In genomic region chr5:140262221-140262620, GRCh38 we compare ENCODE assay signal across 12 cellular contexts. TPM values are rescaled to one million over a fixed set of nuclear protein-coding genes. Genes with fewer than 3 reads are reported as not detected.
DNase-seq lines count a peak whose midpoint lies in the region; ATAC-seq and TF ChIP-seq lines count a peak whose summit lies in the region.
"Had no signal": no experiment of that assay in that cellular context is flagged by ENCODE, and none has a peak within 500 bp of the region (broad histone marks: within the 10 kb centered on the region; RNA-seq: fewer than 3 reads in every experiment).

No MANE protein-coding gene starts in this region.

- H2BK120ac ChIP-seq in IMR-90 (ENCODE audit: low read depth, low read length) = no peak overlapping the region

- TF ChIP-seq POLR2A in IMR-90 (IDR thresholded peaks at IDR 0.05; ENCODE audit: low read depth, low read length) = no peak

- H2AK9ac ChIP-seq in IMR-90 (replicated peaks; ENCODE audit: low read depth, low read length, poor library complexity) = no peak overlapping the region

- no peak overlapping the region for H3K27ac Mint-ChIP-seq in WTC11
- H3K27ac Mint-ChIP-seq in naive thymus-derived CD4-positive, alpha-beta T cell = peak overlapping the region in 3 of 9 donors; percentile 1 to 73 (median 51)
- H3K27ac Mint-ChIP-seq: stimulated activated naive CD8-positive, alpha-beta T cell treated with anti-CD3 and anti-CD28 coated beads, Interleukin-15, amount 100 ng/mL, for 72 hours had no signal

- H4K5ac ChIP-seq in IMR-90 (ENCODE audit: low read depth, low read length) = no peak overlapping the region

- CTCF ChIA-PET in IMR-90 (lab: Yijun Ruan, JAX) = interaction anchor here (0.9 to 3.5 kb wide), 4 partner anchors 78 to 96 kb away, joined by 3 to 15 read pairs (median 7); partner anchors contain the start of gene HBEGF
- CTCF ChIA-PET in WTC11 (lab: Charles Lee) = interaction anchor here (1.1 to 4.5 kb wide), 5 partner anchors 17 to 101 kb away, joined by 3 to 34 read pairs (median 8); no protein-coding TSS in a partner anchor
- CTCF ChIA-PET in naive thymus-derived CD4-positive, alpha-beta T cell (lab: Charles Lee) = no interaction called here

- H3K36me3 ChIP-seq in IMR-90 (ENCODE audit: control insufficient read depth, insufficient read depth, low read length) = peaks cover 1% of the 10 kb centered on the region; the same call in 1 of the 2 replicates
- H3K36me3 ChIP-seq in RWPE2 (ENCODE audit: low read depth) = peaks cover 25% of the 10 kb centered on the region
- H3K36me3 ChIP-seq in right atrium auricular region = no peaks in the 10 kb centered on the region
- peaks cover 0 to 2% (median 2%) of the 10 kb centered on the region in 3 donors for H3K36me3 ChIP-seq in skeletal muscle tissue (ENCODE audit: control insufficient read depth in 3 of 3, insufficient read depth in 3 of 3, low read length in 3 of 3)
- no peaks in the 10 kb centered on the region for H3K36me3 ChIP-seq in naive thymus-derived CD4-positive, alpha-beta T cell (ENCODE audit: control insufficient read depth in 2 of 3, insufficient read depth in 3 of 3, low read length in 3 of 3)

- H3K18ac ChIP-seq in IMR-90 (ENCODE audit: low read depth, low read length) = no peak overlapping the region

- in situ Hi-C loops in IMR-90 (cut with MboI; ENCODE audit: low sequenced_read_pairs) = no loop called here

- 100% methylated on average over 1 of the region's 3 CpGs; no CpG with 5 or more reads in 1 of the 2 experiments for WGBS in IMR-90 (ENCODE audit: extremely low coverage in 2 of 2, insufficient read length in 1 of 2), 2 experiments

- no peak overlapping the region for H3K23ac ChIP-seq in IMR-90 (ENCODE audit: low read depth, low read length)

- H3K56ac ChIP-seq in IMR-90 (ENCODE audit: extremely low read depth, insufficient read depth, low read length) = no peak overlapping the region

- H3K9ac ChIP-seq in IMR-90 (ENCODE audit: low read depth, low read length) = no peak overlapping the region
- H3K9ac ChIP-seq in skeletal muscle tissue (ENCODE audit: low read depth in 1 of 3, low read length in 3 of 3) = peak overlapping the region in 2 of 3 donors; percentile 39 to 70

- intact Hi-C loops in IMR-90 (cut with micrococcal nuclease) = no loop called here
- intact Hi-C loops in naive thymus-derived CD4-positive, alpha-beta T cell (cut with micrococcal nuclease) = loop anchor here in 1 of 2 donors (5.0 kb wide), 1 partner anchor 85 kb away; the partner anchor contains the start of gene HBEGF

- H3K4me2 ChIP-seq in IMR-90 (ENCODE audit: low read depth, low read length) = no peak overlapping the region

- H3K14ac ChIP-seq in IMR-90 (replicated peaks; ENCODE audit: low read depth, low read length) = no peak overlapping the region

- H2BK5ac ChIP-seq in IMR-90 (ENCODE audit: low read depth, low read length, poor library complexity, severe bottlenecking) = no peak overlapping the region

- peaks cover 4% of the 10 kb centered on the region for H3K9me3 Mint-ChIP-seq in WTC11
- H3K9me3 Mint-ChIP-seq in naive thymus-derived CD4-positive, alpha-beta T cell = peaks cover 0 to 5% (median 0%) of the 10 kb centered on the region in 11 donors
- H3K9me3 Mint-ChIP-seq: stimulated activated naive CD8-positive, alpha-beta T cell treated with anti-CD3 and anti-CD28 coated beads, Interleukin-15, amount 100 ng/mL, for 72 hours had no signal

- no peak overlapping the region for H4K91ac ChIP-seq in IMR-90 (ENCODE audit: insufficient read depth, low read depth, low read length)

- no peak for ATAC-seq in IMR-90 (ENCODE audit: low read depth)
- no peak for ATAC-seq in RWPE2 (ENCODE audit: low read depth)
- ATAC-seq in GM21576 (IDR thresholded peaks at IDR 0.05; ENCODE audit: unreplicated experiment) = no peak
- no peak for ATAC-seq in WTC11
- ATAC-seq in naive thymus-derived CD4-positive, alpha-beta T cell = no peak

- H3K4me3 ChIP-seq in IMR-90 (ENCODE audit: insufficient read depth, low read depth, low read length) (no peak overlapping the region), RWPE2 (ENCODE audit: severe bottlenecking) (no peak overlapping the region), right atrium auricular region (no peak overlapping the region), skeletal muscle tissue (ENCODE audit: low read length in 3 of 3) (no peak overlapping the region)
- H3K4me3 ChIP-seq in naive thymus-derived CD4-positive, alpha-beta T cell (ENCODE audit: low read length) = no peak overlapping the region

- no peak overlapping the region for H2AFZ ChIP-seq in IMR-90 (replicated peaks; ENCODE audit: low read length, poor library complexity)

- peak overlapping the region; percentile 23; the same call in 1 of the 2 replicates for H2AK5ac ChIP-seq in IMR-90 (ENCODE audit: low read depth, low read length)

- H4K20me1 ChIP-seq in IMR-90 (ENCODE audit: insufficient read depth, low read length) = peaks cover 18% of the 10 kb centered on the region

- TF ChIP-seq RAD21 in IMR-90 (IDR thresholded peaks at IDR 0.05; ENCODE audit: low read length) = no peak

- H3K9me3 ChIP-seq in IMR-90 (ENCODE audit: control insufficient read depth, insufficient read depth, low read length) = no peaks in the 10 kb centered on the region
- no peaks in the 10 kb centered on the region for H3K9me3 ChIP-seq in RWPE2 (ENCODE audit: severe bottlenecking)
- H3K9me3 ChIP-seq in right atrium auricular region = no peaks in the 10 kb centered on the region
- H3K9me3 ChIP-seq in skeletal muscle tissue (ENCODE audit: control insufficient read depth in 3 of 3, low read length in 3 of 3) = no peaks in the 10 kb centered on the region
- no peaks in the 10 kb centered on the region for H3K9me3 ChIP-seq in naive thymus-derived CD4-positive, alpha-beta T cell (ENCODE audit: control insufficient read depth in 2 of 3, low read length in 3 of 3)

- H3K27ac ChIP-seq in IMR-90 (ENCODE audit: insufficient read depth, low read length) = no peak overlapping the region
- peak overlapping the region; percentile 53 for H3K27ac ChIP-seq in RWPE2 (ENCODE audit: poor library complexity, severe bottlenecking)
- H3K27ac ChIP-seq in right atrium auricular region = peak overlapping the region; percentile 77 to 84
- peak overlapping the region; percentile 90 for H3K27ac ChIP-seq in skeletal muscle tissue (ENCODE audit: low read depth, low read length)
- no peak overlapping the region for H3K27ac ChIP-seq in naive thymus-derived CD4-positive, alpha-beta T cell (ENCODE audit: low read depth, low read length)

- no peak for DNase-seq in IMR-90
- no peak for DNase-seq in RWPE2 (ENCODE audit: low spot score)
- DNase-seq in right atrium auricular region (ENCODE audit: low spot score) = no peak
- no peak for DNase-seq in cerebellum (ENCODE audit: low spot score)
- no peak for DNase-seq in WTC11 (ENCODE audit: low spot score)
- DNase-seq in naive thymus-derived CD4-positive, alpha-beta T cell = no peak
- DNase-seq: activated effector memory CD4-positive, alpha-beta T cell treated with anti-CD3 and anti-CD28 coated beads, Interleukin-2, amount 50 U/mL, for 16 hours; occipital lobe; stimulated activated CD4-positive, alpha-beta T cell treated with anti-CD3 and anti-CD28 coated beads, Interleukin-2, amount 100 ng/mL, for 48 hours; stimulated activated naive CD8-positive, alpha-beta T cell treated with anti-CD3 and anti-CD28 coated beads, Interleukin-15, amount 100 ng/mL, for 72 hours had no signal

- no peak for TF ChIP-seq CTCF in IMR-90 (conservative IDR thresholded peaks at IDR 0.05; ENCODE audit: low read depth, low read length)
- TF ChIP-seq CTCF in RWPE2 (IDR thresholded peaks at IDR 0.05; ENCODE audit: poor library complexity, severe bottlenecking) = no peak
- TF ChIP-seq CTCF in right atrium auricular region (IDR thresholded peaks at IDR 0.05) = no peak
- TF ChIP-seq CTCF in WTC11 (IDR thresholded peaks at IDR 0.05) = no peak

- no peak overlapping the region for H2BK20ac ChIP-seq in IMR-90 (ENCODE audit: low read depth, low read length)

- peaks cover 8% of the 10 kb centered on the region; the same call in 1 of the 2 replicates for H3K36me3 Mint-ChIP-seq in WTC11
- peaks cover 9 to 44% (median 34%) of the 10 kb centered on the region in 5 donors for H3K36me3 Mint-ChIP-seq in naive thymus-derived CD4-positive, alpha-beta T cell

- H3K4me3 Mint-ChIP-seq in WTC11 = no peak overlapping the region
- no peak overlapping the region for H3K4me3 Mint-ChIP-seq in naive thymus-derived CD4-positive, alpha-beta T cell
- H3K4me3 Mint-ChIP-seq: stimulated activated naive CD8-positive, alpha-beta T cell treated with anti-CD3 and anti-CD28 coated beads, Interleukin-15, amount 100 ng/mL, for 72 hours had no signal

- H3K79me1 ChIP-seq in IMR-90 (ENCODE audit: low read depth in 1 of 2, low read length in 2 of 2) = peaks cover 39 to 77% of the 10 kb centered on the region in 2 experiments

- H3K4ac ChIP-seq in IMR-90 (ENCODE audit: low read depth, low read length) = no peak overlapping the region

- H3K4me1 ChIP-seq in IMR-90 (ENCODE audit: control insufficient read depth, insufficient read depth, low read length) (peaks cover 11% of the 10 kb centered on the region), RWPE2 (ENCODE audit: insufficient read depth, poor library complexity, severe bottlenecking) (peaks cover 48% of the 10 kb centered on the region), right atrium auricular region (peaks cover 0 to 38% of the 10 kb centered on the region in 2 donors), skeletal muscle tissue (ENCODE audit: control insufficient read depth in 3 of 3, insufficient read depth in 3 of 3, low read length in 3 of 3) (peaks cover 24 to 41% (median 25%) of the 10 kb centered on the region in 3 donors)
- peaks cover 11 to 33% of the 10 kb centered on the region in 2 donors for H3K4me1 ChIP-seq in naive thymus-derived CD4-positive, alpha-beta T cell (ENCODE audit: control insufficient read depth in 2 of 2, insufficient read depth in 2 of 2, low read length in 2 of 2)

- H3K4me1 Mint-ChIP-seq in WTC11 = peaks cover 24% of the 10 kb centered on the region
- H3K4me1 Mint-ChIP-seq in naive thymus-derived CD4-positive, alpha-beta T cell = peaks cover 31 to 72% (median 66%) of the 10 kb centered on the region in 7 donors

- H4K8ac ChIP-seq in IMR-90 (ENCODE audit: low read depth in 2 of 2, low read length in 2 of 2) = no peak overlapping the region

- peaks cover 17% of the 10 kb centered on the region for H3K9me1 ChIP-seq in IMR-90 (ENCODE audit: insufficient read depth, low read length)

- no peaks in the 10 kb centered on the region for H3K27me3 Mint-ChIP-seq in WTC11 (ENCODE audit: low read depth)
- no peaks in the 10 kb centered on the region for H3K27me3 Mint-ChIP-seq in naive thymus-derived CD4-positive, alpha-beta T cell
- H3K27me3 Mint-ChIP-seq: stimulated activated naive CD8-positive, alpha-beta T cell treated with anti-CD3 and anti-CD28 coated beads, Interleukin-15, amount 100 ng/mL, for 72 hours had no signal

- dilution Hi-C loops in IMR-90 (cut with HindIII; ENCODE audit: low sequenced_read_pairs, unreplicated experiment) = no loop called here

- no TSS peak for BruUV-seq in IMR-90 (replicated peaks; lab: Mats Ljungman, UMichigan)

- H3K27me3 ChIP-seq in IMR-90 (ENCODE audit: control insufficient read depth, insufficient read depth, low read length) (no peaks in the 10 kb centered on the region), RWPE2 (ENCODE audit: insufficient read depth, poor library complexity, severe bottlenecking) (no peaks in the 10 kb centered on the region), right atrium auricular region (no peaks in the 10 kb centered on the region), skeletal muscle tissue (ENCODE audit: control insufficient read depth in 3 of 3, insufficient read depth in 3 of 3, low read length in 3 of 3) (no peaks in the 10 kb centered on the region)
- H3K27me3 ChIP-seq in naive thymus-derived CD4-positive, alpha-beta T cell (ENCODE audit: control insufficient read depth in 2 of 2, insufficient read depth in 2 of 2, low read length in 2 of 2) = no peaks in the 10 kb centered on the region

- no peak overlapping the region for H2BK15ac ChIP-seq in IMR-90 (ENCODE audit: low read depth, low read length)

- POLR2A ChIA-PET in IMR-90 (lab: Charles Lee; ENCODE audit: unreplicated experiment) (no interaction called here), WTC11 (lab: Charles Lee) (no interaction called here)
- POLR2A ChIA-PET in naive thymus-derived CD4-positive, alpha-beta T cell (lab: Charles Lee) = interaction anchor here (0.7 to 1.2 kb wide), 2 partner anchors 9 to 35 kb away, joined by 3 read pairs; no protein-coding TSS in a partner anchor

RNA-seq across cellular contexts. Expression of gene PFDN1, which starts 40.7 kb away (rescaled TPM):
- total RNA-seq in IMR-90 (2012; rRNA removed) (92.8 and 98.8 TPM in 2 replicates), right atrium auricular region (100 to 1,000 TPM in 1 of 2 donors, 10 to 100 TPM in 1; 80.4 to 123 TPM), skeletal muscle tissue (34.4 TPM), cerebellum (38.8 TPM), WTC11 (2021) (44.1 to 46.4 TPM (median 46.2 TPM) in 3 replicates)
- polyA plus RNA-seq in IMR-90 (2012; rRNA removed) = 134 and 140 TPM in 2 replicates
- polyA plus RNA-seq in IMR-90 (2012; cell fraction: cytosol; rRNA removed) = 85.4 and 108 TPM in 2 replicates
- polyA plus RNA-seq in IMR-90 (2012; cell fraction: nucleus; rRNA removed; ENCODE audit: low replicate concordance) = 39.7 and 45.7 TPM in 2 replicates
- total RNA-seq in naive thymus-derived CD4-positive, alpha-beta T cell = 10 to 100 TPM; 24.8 to 52.7 (median 28.2) TPM
- 100 to 1,000 TPM; 126 to 139 TPM for polyA plus RNA-seq in naive thymus-derived CD4-positive, alpha-beta T cell

Comparison
In these comparisons a context has a peak if more than half of its experiments do, and no peak if none do; other contexts are left out.
1. H3K27ac ChIP-seq: peak in RWPE2 (single experiment), right atrium auricular region (2 of 2) and skeletal muscle tissue (single experiment); none in IMR-90 (single experiment) and naive thymus-derived CD4-positive, alpha-beta T cell (single experiment).